ENCODE assay signal across 9 cellular contexts in the genomic region with DNA sequence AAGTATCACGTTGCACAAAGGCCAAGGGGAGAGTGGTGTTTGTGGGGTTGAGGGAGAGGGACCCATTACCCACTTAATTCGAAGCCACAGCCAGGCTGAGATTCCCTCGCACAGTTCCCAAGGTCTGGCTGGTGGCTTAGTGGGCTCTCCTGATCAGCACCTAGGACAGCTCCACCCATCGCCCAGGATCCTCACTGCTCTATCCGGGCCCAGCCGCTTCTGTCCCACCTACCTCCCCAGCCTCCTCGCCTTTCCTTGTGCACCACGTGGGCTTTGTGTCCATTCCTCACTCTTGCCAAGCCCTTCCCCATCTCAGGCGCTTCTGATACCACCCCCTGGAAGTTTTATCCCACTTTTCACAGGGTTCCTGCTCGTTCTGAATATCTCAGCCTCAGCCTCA.
DNase-seq lines count a peak whose midpoint lies in the region; ATAC-seq and FAIRE-seq lines count a peak whose summit lies in the region.
"Had no signal": no experiment of that assay in that cellular context is flagged by ENCODE, and none has a peak within 500 bp of the region (broad histone marks: within the 10 kb centered on the region; RNA-seq: fewer than 3 reads in every experiment).

No MANE protein-coding gene starts in this region.

- peak; percentile 33 for ATAC-seq in activated CD8-positive, alpha-beta memory T cell treated with anti-CD3 and anti-CD28 coated beads, Interleukin-2, amount 10 ng/mL, durations not matched to agents 7 days and 5 days
- ATAC-seq in HG03457 (IDR thresholded peaks at IDR 0.05; ENCODE audit: unreplicated experiment) (no peak), HG02678 (IDR thresholded peaks at IDR 0.05; ENCODE audit: unreplicated experiment) (no peak)

- no peak overlapping the region for H3K4me3 Mint-ChIP-seq in activated CD8-positive, alpha-beta memory T cell treated with anti-CD3 and anti-CD28 coated beads, Interleukin-2, amount 10 ng/mL, durations not matched to agents 7 days and 5 days
- H3K4me3 Mint-ChIP-seq: memory B cell had no signal

- no peaks in the 10 kb centered on the region for H3K36me3 Mint-ChIP-seq in activated CD8-positive, alpha-beta memory T cell treated with anti-CD3 and anti-CD28 coated beads, Interleukin-2, amount 10 ng/mL, durations not matched to agents 7 days and 5 days
- H3K36me3 Mint-ChIP-seq: memory B cell had no signal

- no peaks in the 10 kb centered on the region for H3K9me3 Mint-ChIP-seq in activated CD8-positive, alpha-beta memory T cell treated with anti-CD3 and anti-CD28 coated beads, Interleukin-2, amount 10 ng/mL, durations not matched to agents 7 days and 5 days (ENCODE audit: low read depth)
- H3K9me3 Mint-ChIP-seq: memory B cell had no signal

- CTCF ChIA-PET in activated CD8-positive, alpha-beta memory T cell treated with anti-CD3 and anti-CD28 coated beads, Interleukin-2, amount 10 ng/mL, durations not matched to agents 7 days and 5 days (lab: Charles Lee): no interaction called here

- DNase-seq in AG08396 (ENCODE audit: low spot score): peak; percentile 53
- peak; percentile 48 for DNase-seq in HTR-8/SVneo (ENCODE audit: insufficient read length, low spot score)
- DNase-seq in activated CD8-positive, alpha-beta memory T cell treated with anti-CD3 and anti-CD28 coated beads, Interleukin-2, amount 10 ng/mL, durations not matched to agents 7 days and 5 days: no peak
- peak; percentile 15 for DNase-seq in kidney tubule cell (ENCODE audit: low spot score)
- DNase-seq in NCI-H2029 (lab: John Stamatoyannopoulos, UW): no peak
- no peak for DNase-seq in nucleus accumbens (lab: John Stamatoyannopoulos, UW)

- H3K27me3 Mint-ChIP-seq in activated CD8-positive, alpha-beta memory T cell treated with anti-CD3 and anti-CD28 coated beads, Interleukin-2, amount 10 ng/mL, durations not matched to agents 7 days and 5 days: peaks cover under 1% of the 10 kb centered on the region

- FAIRE-seq in HTR-8/SVneo (lab: Jason Lieb, UNC): no peak

- no peaks in the 10 kb centered on the region for H3K4me1 Mint-ChIP-seq in activated CD8-positive, alpha-beta memory T cell treated with anti-CD3 and anti-CD28 coated beads, Interleukin-2, amount 10 ng/mL, durations not matched to agents 7 days and 5 days
- H3K4me1 Mint-ChIP-seq: memory B cell had no signal

- H3K27ac Mint-ChIP-seq in activated CD8-positive, alpha-beta memory T cell treated with anti-CD3 and anti-CD28 coated beads, Interleukin-2, amount 10 ng/mL, durations not matched to agents 7 days and 5 days: no peak overlapping the region
- H3K27ac Mint-ChIP-seq: memory B cell had no signal

Comparison
In these comparisons a context has a peak if more than half of its experiments do, and no peak if none do; other contexts are left out.
1. DNase-seq: peak in AG08396 (single experiment), HTR-8/SVneo (single experiment) and kidney tubule cell (single experiment); none in activated CD8-positive, alpha-beta memory T cell treated with anti-CD3 and anti-CD28 coated beads, Interleukin-2, amount 10 ng/mL, durations not matched to agents 7 days and 5 days (single experiment), NCI-H2029 (single experiment) and nucleus accumbens (0 of 56).